Comparison of ENCODE assay signal across 2 cellular contexts in the genomic region with DNA sequence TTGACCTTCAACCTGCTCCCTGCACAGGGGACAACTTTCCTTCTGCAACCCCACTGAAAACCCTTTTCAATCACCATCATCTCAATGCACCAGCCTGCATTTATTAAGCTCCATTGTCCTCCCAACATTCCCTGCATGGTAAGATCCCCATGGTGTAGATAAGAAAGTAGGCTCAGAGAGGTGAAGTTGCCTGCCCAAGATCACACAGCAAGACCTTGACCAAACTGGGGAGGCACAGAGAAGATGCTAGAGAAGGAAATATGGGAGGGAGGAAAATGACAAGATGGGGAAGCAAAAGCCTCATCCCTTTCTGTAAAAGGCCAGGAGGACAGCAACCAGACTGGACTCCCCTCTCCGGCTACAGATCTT.
TF ChIP-seq lines count a peak whose summit lies in the region.

No MANE protein-coding gene starts in this region.

TF ChIP-seq in GM23338, 12 proteins besides CTCF, POLR2A, EP300 and RAD21 (continued from another document):
- TF ChIP-seq, protein P1, sequence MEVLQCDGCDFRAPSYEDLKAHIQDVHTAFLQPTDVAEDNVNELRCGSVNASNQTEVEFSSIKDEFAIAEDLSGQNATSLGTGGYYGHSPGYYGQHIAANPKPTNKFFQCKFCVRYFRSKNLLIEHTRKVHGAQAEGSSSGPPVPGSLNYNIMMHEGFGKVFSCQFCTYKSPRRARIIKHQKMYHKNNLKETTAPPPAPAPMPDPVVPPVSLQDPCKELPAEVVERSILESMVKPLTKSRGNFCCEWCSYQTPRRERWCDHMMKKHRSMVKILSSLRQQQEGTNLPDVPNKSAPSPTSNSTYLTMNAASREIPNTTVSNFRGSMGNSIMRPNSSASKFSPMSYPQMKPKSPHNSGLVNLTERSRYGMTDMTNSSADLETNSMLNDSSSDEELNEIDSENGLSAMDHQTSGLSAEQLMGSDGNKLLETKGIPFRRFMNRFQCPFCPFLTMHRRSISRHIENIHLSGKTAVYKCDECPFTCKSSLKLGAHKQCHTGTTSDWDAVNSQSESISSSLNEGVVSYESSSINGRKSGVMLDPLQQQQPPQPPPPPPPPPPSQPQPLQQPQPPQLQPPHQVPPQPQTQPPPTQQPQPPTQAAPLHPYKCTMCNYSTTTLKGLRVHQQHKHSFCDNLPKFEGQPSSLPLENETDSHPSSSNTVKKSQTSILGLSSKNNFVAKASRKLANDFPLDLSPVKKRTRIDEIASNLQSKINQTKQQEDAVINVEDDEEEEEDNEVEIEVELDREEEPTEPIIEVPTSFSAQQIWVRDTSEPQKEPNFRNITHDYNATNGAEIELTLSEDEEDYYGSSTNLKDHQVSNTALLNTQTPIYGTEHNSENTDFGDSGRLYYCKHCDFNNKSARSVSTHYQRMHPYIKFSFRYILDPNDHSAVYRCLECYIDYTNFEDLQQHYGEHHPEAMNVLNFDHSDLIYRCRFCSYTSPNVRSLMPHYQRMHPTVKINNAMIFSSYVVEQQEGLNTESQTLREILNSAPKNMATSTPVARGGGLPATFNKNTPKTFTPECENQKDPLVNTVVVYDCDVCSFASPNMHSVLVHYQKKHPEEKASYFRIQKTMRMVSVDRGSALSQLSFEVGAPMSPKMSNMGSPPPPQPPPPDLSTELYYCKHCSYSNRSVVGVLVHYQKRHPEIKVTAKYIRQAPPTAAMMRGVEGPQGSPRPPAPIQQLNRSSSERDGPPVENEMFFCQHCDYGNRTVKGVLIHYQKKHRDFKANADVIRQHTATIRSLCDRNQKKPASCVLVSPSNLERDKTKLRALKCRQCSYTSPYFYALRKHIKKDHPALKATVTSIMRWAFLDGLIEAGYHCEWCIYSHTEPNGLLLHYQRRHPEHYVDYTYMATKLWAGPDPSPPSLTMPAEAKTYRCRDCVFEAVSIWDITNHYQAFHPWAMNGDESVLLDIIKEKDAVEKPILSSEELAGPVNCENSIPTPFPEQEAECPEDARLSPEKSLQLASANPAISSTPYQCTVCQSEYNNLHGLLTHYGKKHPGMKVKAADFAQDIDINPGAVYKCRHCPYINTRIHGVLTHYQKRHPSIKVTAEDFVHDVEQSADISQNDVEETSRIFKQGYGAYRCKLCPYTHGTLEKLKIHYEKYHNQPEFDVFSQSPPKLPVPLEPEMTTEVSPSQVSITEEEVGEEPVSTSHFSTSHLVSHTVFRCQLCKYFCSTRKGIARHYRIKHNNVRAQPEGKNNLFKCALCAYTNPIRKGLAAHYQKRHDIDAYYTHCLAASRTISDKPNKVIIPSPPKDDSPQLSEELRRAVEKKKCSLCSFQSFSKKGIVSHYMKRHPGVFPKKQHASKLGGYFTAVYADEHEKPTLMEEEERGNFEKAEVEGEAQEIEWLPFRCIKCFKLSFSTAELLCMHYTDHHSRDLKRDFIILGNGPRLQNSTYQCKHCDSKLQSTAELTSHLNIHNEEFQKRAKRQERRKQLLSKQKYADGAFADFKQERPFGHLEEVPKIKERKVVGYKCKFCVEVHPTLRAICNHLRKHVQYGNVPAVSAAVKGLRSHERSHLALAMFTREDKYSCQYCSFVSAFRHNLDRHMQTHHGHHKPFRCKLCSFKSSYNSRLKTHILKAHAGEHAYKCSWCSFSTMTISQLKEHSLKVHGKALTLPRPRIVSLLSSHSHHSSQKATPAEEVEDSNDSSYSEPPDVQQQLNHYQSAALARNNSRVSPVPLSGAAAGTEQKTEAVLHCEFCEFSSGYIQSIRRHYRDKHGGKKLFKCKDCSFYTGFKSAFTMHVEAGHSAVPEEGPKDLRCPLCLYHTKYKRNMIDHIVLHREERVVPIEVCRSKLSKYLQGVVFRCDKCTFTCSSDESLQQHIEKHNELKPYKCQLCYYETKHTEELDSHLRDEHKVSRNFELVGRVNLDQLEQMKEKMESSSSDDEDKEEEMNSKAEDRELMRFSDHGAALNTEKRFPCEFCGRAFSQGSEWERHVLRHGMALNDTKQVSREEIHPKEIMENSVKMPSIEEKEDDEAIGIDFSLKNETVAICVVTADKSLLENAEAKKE (CRISPR knock-in tag; IDR thresholded peaks at IDR 0.05) = no peak
- no peak for TF ChIP-seq STAT1 (IDR thresholded peaks at IDR 0.05; ENCODE audit: unreplicated experiment)

TF ChIP-seq in WTC11, 78 proteins besides CTCF, POLR2A, EP300 and RAD21 (continued from another document):
- TF ChIP-seq, protein P2, sequence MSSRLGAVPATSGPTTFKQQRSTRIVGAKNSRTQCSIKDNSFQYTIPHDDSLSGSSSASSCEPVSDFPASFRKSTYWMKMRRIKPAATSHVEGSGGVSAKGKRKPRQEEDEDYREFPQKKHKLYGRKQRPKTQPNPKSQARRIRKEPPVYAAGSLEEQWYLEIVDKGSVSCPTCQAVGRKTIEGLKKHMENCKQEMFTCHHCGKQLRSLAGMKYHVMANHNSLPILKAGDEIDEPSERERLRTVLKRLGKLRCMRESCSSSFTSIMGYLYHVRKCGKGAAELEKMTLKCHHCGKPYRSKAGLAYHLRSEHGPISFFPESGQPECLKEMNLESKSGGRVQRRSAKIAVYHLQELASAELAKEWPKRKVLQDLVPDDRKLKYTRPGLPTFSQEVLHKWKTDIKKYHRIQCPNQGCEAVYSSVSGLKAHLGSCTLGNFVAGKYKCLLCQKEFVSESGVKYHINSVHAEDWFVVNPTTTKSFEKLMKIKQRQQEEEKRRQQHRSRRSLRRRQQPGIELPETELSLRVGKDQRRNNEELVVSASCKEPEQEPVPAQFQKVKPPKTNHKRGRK (CRISPR knock-in tag; IDR thresholded peaks at IDR 0.05; ENCODE audit: borderline replicate concordance) = no peak
- TF ChIP-seq, protein P3, sequence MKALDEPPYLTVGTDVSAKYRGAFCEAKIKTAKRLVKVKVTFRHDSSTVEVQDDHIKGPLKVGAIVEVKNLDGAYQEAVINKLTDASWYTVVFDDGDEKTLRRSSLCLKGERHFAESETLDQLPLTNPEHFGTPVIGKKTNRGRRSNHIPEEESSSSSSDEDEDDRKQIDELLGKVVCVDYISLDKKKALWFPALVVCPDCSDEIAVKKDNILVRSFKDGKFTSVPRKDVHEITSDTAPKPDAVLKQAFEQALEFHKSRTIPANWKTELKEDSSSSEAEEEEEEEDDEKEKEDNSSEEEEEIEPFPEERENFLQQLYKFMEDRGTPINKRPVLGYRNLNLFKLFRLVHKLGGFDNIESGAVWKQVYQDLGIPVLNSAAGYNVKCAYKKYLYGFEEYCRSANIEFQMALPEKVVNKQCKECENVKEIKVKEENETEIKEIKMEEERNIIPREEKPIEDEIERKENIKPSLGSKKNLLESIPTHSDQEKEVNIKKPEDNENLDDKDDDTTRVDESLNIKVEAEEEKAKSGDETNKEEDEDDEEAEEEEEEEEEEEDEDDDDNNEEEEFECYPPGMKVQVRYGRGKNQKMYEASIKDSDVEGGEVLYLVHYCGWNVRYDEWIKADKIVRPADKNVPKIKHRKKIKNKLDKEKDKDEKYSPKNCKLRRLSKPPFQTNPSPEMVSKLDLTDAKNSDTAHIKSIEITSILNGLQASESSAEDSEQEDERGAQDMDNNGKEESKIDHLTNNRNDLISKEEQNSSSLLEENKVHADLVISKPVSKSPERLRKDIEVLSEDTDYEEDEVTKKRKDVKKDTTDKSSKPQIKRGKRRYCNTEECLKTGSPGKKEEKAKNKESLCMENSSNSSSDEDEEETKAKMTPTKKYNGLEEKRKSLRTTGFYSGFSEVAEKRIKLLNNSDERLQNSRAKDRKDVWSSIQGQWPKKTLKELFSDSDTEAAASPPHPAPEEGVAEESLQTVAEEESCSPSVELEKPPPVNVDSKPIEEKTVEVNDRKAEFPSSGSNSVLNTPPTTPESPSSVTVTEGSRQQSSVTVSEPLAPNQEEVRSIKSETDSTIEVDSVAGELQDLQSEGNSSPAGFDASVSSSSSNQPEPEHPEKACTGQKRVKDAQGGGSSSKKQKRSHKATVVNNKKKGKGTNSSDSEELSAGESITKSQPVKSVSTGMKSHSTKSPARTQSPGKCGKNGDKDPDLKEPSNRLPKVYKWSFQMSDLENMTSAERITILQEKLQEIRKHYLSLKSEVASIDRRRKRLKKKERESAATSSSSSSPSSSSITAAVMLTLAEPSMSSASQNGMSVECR (CRISPR knock-in tag; IDR thresholded peaks at IDR 0.05; ENCODE audit: borderline replicate concordance) = no peak
- TF ChIP-seq SMAD4 (CRISPR knock-in tag; IDR thresholded peaks at IDR 0.05) (no peak), ATF1 (CRISPR knock-in tag; IDR thresholded peaks at IDR 0.05) (no peak), JUN (CRISPR knock-in tag; IDR thresholded peaks at IDR 0.05) (no peak), TEAD1 (CRISPR knock-in tag; IDR thresholded peaks at IDR 0.05) (no peak), NR1H2 (CRISPR knock-in tag; IDR thresholded peaks at IDR 0.05) (no peak)
- TF ChIP-seq, protein P4, sequence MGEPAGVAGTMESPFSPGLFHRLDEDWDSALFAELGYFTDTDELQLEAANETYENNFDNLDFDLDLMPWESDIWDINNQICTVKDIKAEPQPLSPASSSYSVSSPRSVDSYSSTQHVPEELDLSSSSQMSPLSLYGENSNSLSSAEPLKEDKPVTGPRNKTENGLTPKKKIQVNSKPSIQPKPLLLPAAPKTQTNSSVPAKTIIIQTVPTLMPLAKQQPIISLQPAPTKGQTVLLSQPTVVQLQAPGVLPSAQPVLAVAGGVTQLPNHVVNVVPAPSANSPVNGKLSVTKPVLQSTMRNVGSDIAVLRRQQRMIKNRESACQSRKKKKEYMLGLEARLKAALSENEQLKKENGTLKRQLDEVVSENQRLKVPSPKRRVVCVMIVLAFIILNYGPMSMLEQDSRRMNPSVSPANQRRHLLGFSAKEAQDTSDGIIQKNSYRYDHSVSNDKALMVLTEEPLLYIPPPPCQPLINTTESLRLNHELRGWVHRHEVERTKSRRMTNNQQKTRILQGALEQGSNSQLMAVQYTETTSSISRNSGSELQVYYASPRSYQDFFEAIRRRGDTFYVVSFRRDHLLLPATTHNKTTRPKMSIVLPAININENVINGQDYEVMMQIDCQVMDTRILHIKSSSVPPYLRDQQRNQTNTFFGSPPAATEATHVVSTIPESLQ (CRISPR knock-in tag; IDR thresholded peaks at IDR 0.05) = no peak
- TF ChIP-seq, protein P5, sequence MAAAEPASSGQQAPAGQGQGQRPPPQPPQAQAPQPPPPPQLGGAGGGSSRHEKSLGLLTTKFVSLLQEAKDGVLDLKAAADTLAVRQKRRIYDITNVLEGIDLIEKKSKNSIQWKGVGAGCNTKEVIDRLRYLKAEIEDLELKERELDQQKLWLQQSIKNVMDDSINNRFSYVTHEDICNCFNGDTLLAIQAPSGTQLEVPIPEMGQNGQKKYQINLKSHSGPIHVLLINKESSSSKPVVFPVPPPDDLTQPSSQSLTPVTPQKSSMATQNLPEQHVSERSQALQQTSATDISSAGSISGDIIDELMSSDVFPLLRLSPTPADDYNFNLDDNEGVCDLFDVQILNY (CRISPR knock-in tag; IDR thresholded peaks at IDR 0.05) = no peak
- TF ChIP-seq, protein P6, sequence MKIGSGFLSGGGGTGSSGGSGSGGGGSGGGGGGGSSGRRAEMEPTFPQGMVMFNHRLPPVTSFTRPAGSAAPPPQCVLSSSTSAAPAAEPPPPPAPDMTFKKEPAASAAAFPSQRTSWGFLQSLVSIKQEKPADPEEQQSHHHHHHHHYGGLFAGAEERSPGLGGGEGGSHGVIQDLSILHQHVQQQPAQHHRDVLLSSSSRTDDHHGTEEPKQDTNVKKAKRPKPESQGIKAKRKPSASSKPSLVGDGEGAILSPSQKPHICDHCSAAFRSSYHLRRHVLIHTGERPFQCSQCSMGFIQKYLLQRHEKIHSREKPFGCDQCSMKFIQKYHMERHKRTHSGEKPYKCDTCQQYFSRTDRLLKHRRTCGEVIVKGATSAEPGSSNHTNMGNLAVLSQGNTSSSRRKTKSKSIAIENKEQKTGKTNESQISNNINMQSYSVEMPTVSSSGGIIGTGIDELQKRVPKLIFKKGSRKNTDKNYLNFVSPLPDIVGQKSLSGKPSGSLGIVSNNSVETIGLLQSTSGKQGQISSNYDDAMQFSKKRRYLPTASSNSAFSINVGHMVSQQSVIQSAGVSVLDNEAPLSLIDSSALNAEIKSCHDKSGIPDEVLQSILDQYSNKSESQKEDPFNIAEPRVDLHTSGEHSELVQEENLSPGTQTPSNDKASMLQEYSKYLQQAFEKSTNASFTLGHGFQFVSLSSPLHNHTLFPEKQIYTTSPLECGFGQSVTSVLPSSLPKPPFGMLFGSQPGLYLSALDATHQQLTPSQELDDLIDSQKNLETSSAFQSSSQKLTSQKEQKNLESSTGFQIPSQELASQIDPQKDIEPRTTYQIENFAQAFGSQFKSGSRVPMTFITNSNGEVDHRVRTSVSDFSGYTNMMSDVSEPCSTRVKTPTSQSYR (CRISPR knock-in tag; IDR thresholded peaks at IDR 0.05) = no peak
- TF ChIP-seq, protein P7, sequence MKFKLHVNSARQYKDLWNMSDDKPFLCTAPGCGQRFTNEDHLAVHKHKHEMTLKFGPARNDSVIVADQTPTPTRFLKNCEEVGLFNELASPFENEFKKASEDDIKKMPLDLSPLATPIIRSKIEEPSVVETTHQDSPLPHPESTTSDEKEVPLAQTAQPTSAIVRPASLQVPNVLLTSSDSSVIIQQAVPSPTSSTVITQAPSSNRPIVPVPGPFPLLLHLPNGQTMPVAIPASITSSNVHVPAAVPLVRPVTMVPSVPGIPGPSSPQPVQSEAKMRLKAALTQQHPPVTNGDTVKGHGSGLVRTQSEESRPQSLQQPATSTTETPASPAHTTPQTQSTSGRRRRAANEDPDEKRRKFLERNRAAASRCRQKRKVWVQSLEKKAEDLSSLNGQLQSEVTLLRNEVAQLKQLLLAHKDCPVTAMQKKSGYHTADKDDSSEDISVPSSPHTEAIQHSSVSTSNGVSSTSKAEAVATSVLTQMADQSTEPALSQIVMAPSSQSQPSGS (CRISPR knock-in tag; IDR thresholded peaks at IDR 0.05; ENCODE audit: borderline replicate concordance, low read depth) = no peak
- TF ChIP-seq, protein P8, sequence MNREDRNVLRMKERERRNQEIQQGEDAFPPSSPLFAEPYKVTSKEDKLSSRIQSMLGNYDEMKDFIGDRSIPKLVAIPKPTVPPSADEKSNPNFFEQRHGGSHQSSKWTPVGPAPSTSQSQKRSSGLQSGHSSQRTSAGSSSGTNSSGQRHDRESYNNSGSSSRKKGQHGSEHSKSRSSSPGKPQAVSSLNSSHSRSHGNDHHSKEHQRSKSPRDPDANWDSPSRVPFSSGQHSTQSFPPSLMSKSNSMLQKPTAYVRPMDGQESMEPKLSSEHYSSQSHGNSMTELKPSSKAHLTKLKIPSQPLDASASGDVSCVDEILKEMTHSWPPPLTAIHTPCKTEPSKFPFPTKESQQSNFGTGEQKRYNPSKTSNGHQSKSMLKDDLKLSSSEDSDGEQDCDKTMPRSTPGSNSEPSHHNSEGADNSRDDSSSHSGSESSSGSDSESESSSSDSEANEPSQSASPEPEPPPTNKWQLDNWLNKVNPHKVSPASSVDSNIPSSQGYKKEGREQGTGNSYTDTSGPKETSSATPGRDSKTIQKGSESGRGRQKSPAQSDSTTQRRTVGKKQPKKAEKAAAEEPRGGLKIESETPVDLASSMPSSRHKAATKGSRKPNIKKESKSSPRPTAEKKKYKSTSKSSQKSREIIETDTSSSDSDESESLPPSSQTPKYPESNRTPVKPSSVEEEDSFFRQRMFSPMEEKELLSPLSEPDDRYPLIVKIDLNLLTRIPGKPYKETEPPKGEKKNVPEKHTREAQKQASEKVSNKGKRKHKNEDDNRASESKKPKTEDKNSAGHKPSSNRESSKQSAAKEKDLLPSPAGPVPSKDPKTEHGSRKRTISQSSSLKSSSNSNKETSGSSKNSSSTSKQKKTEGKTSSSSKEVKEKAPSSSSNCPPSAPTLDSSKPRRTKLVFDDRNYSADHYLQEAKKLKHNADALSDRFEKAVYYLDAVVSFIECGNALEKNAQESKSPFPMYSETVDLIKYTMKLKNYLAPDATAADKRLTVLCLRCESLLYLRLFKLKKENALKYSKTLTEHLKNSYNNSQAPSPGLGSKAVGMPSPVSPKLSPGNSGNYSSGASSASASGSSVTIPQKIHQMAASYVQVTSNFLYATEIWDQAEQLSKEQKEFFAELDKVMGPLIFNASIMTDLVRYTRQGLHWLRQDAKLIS (CRISPR knock-in tag; IDR thresholded peaks at IDR 0.05; ENCODE audit: borderline replicate concordance) = no peak
